In the genomic region with DNA sequence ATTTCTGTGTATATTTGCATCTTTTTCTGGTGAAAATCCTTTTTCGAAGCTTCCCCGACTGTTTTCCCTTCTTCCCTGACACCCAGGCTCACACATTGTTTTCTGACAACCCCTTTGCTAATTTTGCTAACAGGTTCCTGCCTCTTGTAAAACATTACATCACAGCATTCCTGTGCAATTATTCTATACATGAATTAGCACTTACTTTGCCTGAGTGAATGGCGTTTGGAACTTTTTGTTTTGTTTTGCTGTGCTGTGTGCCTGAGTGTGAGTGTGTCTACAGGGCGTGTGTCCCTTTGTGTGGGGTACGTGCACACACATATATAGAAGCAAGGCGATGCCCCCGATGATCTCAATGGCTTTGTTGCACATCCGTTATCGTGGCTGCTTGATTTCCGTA, we compare ENCODE assay signal across 18 cellular contexts.
A peak's percentile ranks its signal among the peaks of the same experiment; 100 is the strongest.
DNase-seq lines count a peak whose midpoint lies in the region; ATAC-seq and TF ChIP-seq lines count a peak whose summit lies in the region.
"Had no signal": no experiment of that assay in that cellular context is flagged by ENCODE, and none has a peak within 500 bp of the region (broad histone marks: within the 10 kb centered on the region; RNA-seq: fewer than 3 reads in every experiment).

No MANE protein-coding gene starts in this region.

- H3K4me2 ChIP-seq in BLaER1 treated with 17β-estradiol and CSF1 and Interleukin-3, amounts not matched to agents 10 nM and 100 nM: peak overlapping the region; percentile 70 to 97 (median 87)

- H3K4me3 ChIP-seq in BLaER1 treated with 17β-estradiol and CSF1 and Interleukin-3, amounts not matched to agents 10 nM and 100 nM: peak overlapping the region; percentile 43 to 68 (median 54); a peak in 19 of 20 replicates
- peak overlapping the region; percentile 43 for H3K4me3 ChIP-seq in SJCRH30
- H3K4me3 ChIP-seq: ovary, Peyer's patch, vagina had no signal

- DNase-seq in SJCRH30: no peak
- DNase-seq in endothelial cell (ENCODE audit: low spot score): no peak
- DNase-seq in caudate nucleus (lab: John Stamatoyannopoulos, UW): no peak
- DNase-seq in middle frontal gyrus (ENCODE audit: extremely low spot score, low spot score): no peak
- no peak for DNase-seq in NCI-H187 (lab: John Stamatoyannopoulos, UW)
- DNase-seq: activated CD4-positive, alpha-beta T cell treated with anti-CD3 and anti-CD28 coated beads, Interleukin-2, amount 10 ng/mL, durations not matched to agents 7 days and 5 days; effector CD4-positive, alpha-beta T cell; immature natural killer cell; NCI-H446 treated with DMSO at 0.1 percent for 48 hours; ovary; Peyer's patch; T-helper 17 cell had no signal

- H3K27me3 ChIP-seq in BLaER1 treated with 17β-estradiol and CSF1 and Interleukin-3, amounts not matched to agents 10 nM and 100 nM: peaks cover 0 to 21% (median 0%) of the 10 kb centered on the region in 11 experiments; a peak in 5 of 22 replicates
- H3K27me3 ChIP-seq in SJCRH30: no peaks in the 10 kb centered on the region
- H3K27me3 ChIP-seq: ovary, Peyer's patch, vagina had no signal

- H3K4me1 ChIP-seq in BLaER1 treated with 17β-estradiol and CSF1 and Interleukin-3, amounts not matched to agents 10 nM and 100 nM: peaks cover 4 to 42% (median 33%) of the 10 kb centered on the region in 10 experiments; a peak in 18 of 20 replicates
- no peaks in the 10 kb centered on the region for H3K4me1 ChIP-seq in SJCRH30
- H3K4me1 ChIP-seq: Peyer's patch, vagina had no signal

- H3K36me3 ChIP-seq in BLaER1 treated with 17β-estradiol and CSF1 and Interleukin-3, amounts not matched to agents 10 nM and 100 nM: no peaks in the 10 kb centered on the region
- H3K36me3 ChIP-seq in SJCRH30: no peaks in the 10 kb centered on the region
- H3K36me3 ChIP-seq: ovary, Peyer's patch, vagina had no signal

- TF ChIP-seq CTCF in endothelial cell (IDR thresholded peaks at IDR 0.05; ENCODE audit: unreplicated experiment): no peak
- no peak for TF ChIP-seq CTCF in nephron (IDR thresholded peaks at IDR 0.05; ENCODE audit: unreplicated experiment in 3 of 3)

- H3K9ac ChIP-seq in BLaER1 treated with 17β-estradiol and CSF1 and Interleukin-3, amounts not matched to agents 10 nM and 100 nM: peak overlapping the region; percentile 1 to 64 (median 56); a peak in 17 of 22 replicates

- H3K4me1 Mint-ChIP-seq in endothelial cell (ENCODE audit: unreplicated experiment) (no peaks in the 10 kb centered on the region), nephron (peaks cover 8% of the 10 kb centered on the region)
- H3K4me1 Mint-ChIP-seq: activated CD4-positive, alpha-beta T cell treated with anti-CD3 and anti-CD28 coated beads, Interleukin-2, amount 10 ng/mL, durations not matched to agents 7 days and 5 days; immature natural killer cell; T-helper 17 cell had no signal

- ATAC-seq in GM21526 (IDR thresholded peaks at IDR 0.05; ENCODE audit: low FRiP score, unreplicated experiment): no peak
- ATAC-seq: T-helper 17 cell had no signal

- H3K9me3 Mint-ChIP-seq in endothelial cell (ENCODE audit: unreplicated experiment) (peaks cover 10% of the 10 kb centered on the region), nephron (no peaks in the 10 kb centered on the region)
- H3K9me3 Mint-ChIP-seq: activated CD4-positive, alpha-beta T cell treated with anti-CD3 and anti-CD28 coated beads, Interleukin-2, amount 10 ng/mL, durations not matched to agents 7 days and 5 days; activated T-helper 2 cell treated with anti-CD3 and anti-CD28 coated beads, Interferon-gamma antibody, Interleukin-2, Interleukin-4, amounts not matched to agents 10 μg/mL and 5 μg/mL and 100 μg/mL, durations not matched to agents 14 hours and 24 hours and 36 hours had no signal

- no peaks in the 10 kb centered on the region for H4K20me1 ChIP-seq in BLaER1 treated with 17β-estradiol and CSF1 and Interleukin-3, amounts not matched to agents 10 nM and 100 nM

- H3K27me3 Mint-ChIP-seq in endothelial cell (ENCODE audit: unreplicated experiment): peaks cover 7% of the 10 kb centered on the region
- peaks cover 95% of the 10 kb centered on the region for H3K27me3 Mint-ChIP-seq in nephron (ENCODE audit: low read depth)

- H3K27ac ChIP-seq in BLaER1 treated with 17β-estradiol and CSF1 and Interleukin-3, amounts not matched to agents 10 nM and 100 nM: peak overlapping the region in 5 of 11 experiments; percentile 12 to 34 (median 33); a peak in 4 of 22 replicates
- H3K27ac ChIP-seq in SJCRH30 (peak overlapping the region; percentile 89), caudate nucleus (ENCODE audit: low read depth, low read length) (no peak overlapping the region)
- H3K27ac ChIP-seq: C4-2B, ovary, Peyer's patch, vagina had no signal

- H3K4me3 Mint-ChIP-seq in endothelial cell (ENCODE audit: unreplicated experiment) (peak overlapping the region; percentile 76), nephron (peak overlapping the region; percentile 71 to 73 (median 72))
- H3K4me3 Mint-ChIP-seq: activated CD4-positive, alpha-beta T cell treated with anti-CD3 and anti-CD28 coated beads, Interleukin-2, amount 10 ng/mL, durations not matched to agents 7 days and 5 days; immature natural killer cell; T-helper 17 cell had no signal

- no peaks in the 10 kb centered on the region for H3K9me3 ChIP-seq in BLaER1 treated with 17β-estradiol and CSF1 and Interleukin-3, amounts not matched to agents 10 nM and 100 nM (replicated peaks in 1 of 11)
- H3K9me3 ChIP-seq in SJCRH30 (replicated peaks): no peaks in the 10 kb centered on the region
- H3K9me3 ChIP-seq: ovary, Peyer's patch, vagina had no signal

- no peaks in the 10 kb centered on the region for H3K36me3 Mint-ChIP-seq in endothelial cell (ENCODE audit: low read depth, unreplicated experiment)
- no peaks in the 10 kb centered on the region for H3K36me3 Mint-ChIP-seq in nephron (ENCODE audit: low read depth)
- H3K36me3 Mint-ChIP-seq: immature natural killer cell had no signal

- H3K27ac Mint-ChIP-seq in endothelial cell (ENCODE audit: unreplicated experiment) (no peak overlapping the region), nephron (no peak overlapping the region)
- H3K27ac Mint-ChIP-seq: activated CD4-positive, alpha-beta T cell treated with anti-CD3 and anti-CD28 coated beads, Interleukin-2, amount 10 ng/mL, durations not matched to agents 7 days and 5 days; activated T-helper 2 cell treated with anti-CD3 and anti-CD28 coated beads, Interferon-gamma antibody, Interleukin-2, Interleukin-4, amounts not matched to agents 10 μg/mL and 5 μg/mL and 100 μg/mL, durations not matched to agents 14 hours and 24 hours and 36 hours; immature natural killer cell; T-helper 17 cell had no signal
